Comparison of ENCODE assay signal across 3 cellular contexts in the genomic region with DNA sequence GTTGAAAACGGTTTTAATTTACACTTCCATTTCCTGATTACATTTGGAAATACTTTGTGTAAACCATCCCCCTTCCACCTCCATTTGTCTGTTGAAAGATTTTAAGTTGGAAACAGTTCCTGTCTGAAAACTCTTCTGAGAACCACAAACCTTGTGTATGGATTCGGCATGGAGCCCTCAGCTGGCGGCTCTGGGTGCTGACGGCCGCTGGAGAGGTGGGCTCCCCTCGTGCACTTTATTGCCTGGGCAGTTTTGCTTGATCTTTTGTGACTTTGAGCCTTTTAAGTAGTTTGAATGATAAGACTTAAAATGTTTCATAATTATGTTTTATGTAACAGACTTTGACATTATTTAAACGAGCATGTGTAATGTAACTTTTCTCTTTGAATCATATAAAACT.
A peak's percentile ranks its signal among the peaks of the same experiment; 100 is the strongest.
TF ChIP-seq lines count a peak whose summit lies in the region.

No MANE protein-coding gene starts in this region.

TF ChIP-seq in SK-N-SH, 30 proteins besides CTCF, POLR2A, EP300 and RAD21:
- TF ChIP-seq TEAD4 (IDR thresholded peaks at IDR 0.05; ENCODE audit: borderline replicate concordance, insufficient read depth), result no peak
- TF ChIP-seq MXI1 (IDR thresholded peaks at IDR 0.05; ENCODE audit: low read depth, low read length), result no peak
- TF ChIP-seq NFIC (IDR thresholded peaks at IDR 0.05; ENCODE audit: borderline replicate concordance), result no peak
- TF ChIP-seq CHD2 (IDR thresholded peaks at IDR 0.05; ENCODE audit: low read length, partially characterized antibody), result no peak
- no peak for TF ChIP-seq EZH2phosphoT487 (IDR thresholded peaks at IDR 0.05; ENCODE audit: borderline replicate concordance, low read depth)
- no peak for TF ChIP-seq GATA2 (CRISPR knock-in tag; IDR thresholded peaks at IDR 0.05)
- no peak for TF ChIP-seq GABPA (IDR thresholded peaks at IDR 0.05; ENCODE audit: low read depth)
- no peak for TF ChIP-seq SMC3 (IDR thresholded peaks at IDR 0.05; ENCODE audit: low read depth, low read length)
- TF ChIP-seq TAF1 (IDR thresholded peaks at IDR 0.05; ENCODE audit: borderline replicate concordance, low read depth, low read length), result no peak
- TF ChIP-seq RFX5 (IDR thresholded peaks at IDR 0.05; ENCODE audit: low read length), result no peak

TF ChIP-seq in SK-N-SH treated with all-trans-retinoic acid at 6 μM for 48 hours, 23 proteins besides CTCF, POLR2A, EP300 and RAD21:
- TF ChIP-seq PPARA (CRISPR knock-in tag; IDR thresholded peaks at IDR 0.05; ENCODE audit: borderline replicate concordance) (no peak), ISL1 (CRISPR knock-in tag; IDR thresholded peaks at IDR 0.05) (no peak), ZC3H10 (CRISPR knock-in tag; IDR thresholded peaks at IDR 0.05) (no peak), OSR1 (CRISPR knock-in tag; IDR thresholded peaks at IDR 0.05) (no peak), ESRRG (CRISPR knock-in tag; IDR thresholded peaks at IDR 0.05) (no peak), ZFP3 (CRISPR knock-in tag; IDR thresholded peaks at IDR 0.05) (no peak), ZFP30 (CRISPR knock-in tag; IDR thresholded peaks at IDR 0.05) (no peak), TCF4 (CRISPR knock-in tag; IDR thresholded peaks at IDR 0.05; ENCODE audit: borderline replicate concordance) (no peak), GLIS3 (CRISPR knock-in tag; IDR thresholded peaks at IDR 0.05) (no peak), ARNTL (CRISPR knock-in tag; IDR thresholded peaks at IDR 0.05; ENCODE audit: borderline replicate concordance, low read depth) (no peak), BACH2 (CRISPR knock-in tag; IDR thresholded peaks at IDR 0.05; ENCODE audit: borderline replicate concordance) (no peak)
- TF ChIP-seq, protein P1, sequence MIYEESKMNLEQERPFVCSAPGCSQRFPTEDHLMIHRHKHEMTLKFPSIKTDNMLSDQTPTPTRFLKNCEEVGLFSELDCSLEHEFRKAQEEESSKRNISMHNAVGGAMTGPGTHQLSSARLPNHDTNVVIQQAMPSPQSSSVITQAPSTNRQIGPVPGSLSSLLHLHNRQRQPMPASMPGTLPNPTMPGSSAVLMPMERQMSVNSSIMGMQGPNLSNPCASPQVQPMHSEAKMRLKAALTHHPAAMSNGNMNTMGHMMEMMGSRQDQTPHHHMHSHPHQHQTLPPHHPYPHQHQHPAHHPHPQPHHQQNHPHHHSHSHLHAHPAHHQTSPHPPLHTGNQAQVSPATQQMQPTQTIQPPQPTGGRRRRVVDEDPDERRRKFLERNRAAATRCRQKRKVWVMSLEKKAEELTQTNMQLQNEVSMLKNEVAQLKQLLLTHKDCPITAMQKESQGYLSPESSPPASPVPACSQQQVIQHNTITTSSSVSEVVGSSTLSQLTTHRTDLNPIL (CRISPR knock-in tag; IDR thresholded peaks at IDR 0.05; ENCODE audit: low read depth), result no peak
- TF ChIP-seq, protein P2, sequence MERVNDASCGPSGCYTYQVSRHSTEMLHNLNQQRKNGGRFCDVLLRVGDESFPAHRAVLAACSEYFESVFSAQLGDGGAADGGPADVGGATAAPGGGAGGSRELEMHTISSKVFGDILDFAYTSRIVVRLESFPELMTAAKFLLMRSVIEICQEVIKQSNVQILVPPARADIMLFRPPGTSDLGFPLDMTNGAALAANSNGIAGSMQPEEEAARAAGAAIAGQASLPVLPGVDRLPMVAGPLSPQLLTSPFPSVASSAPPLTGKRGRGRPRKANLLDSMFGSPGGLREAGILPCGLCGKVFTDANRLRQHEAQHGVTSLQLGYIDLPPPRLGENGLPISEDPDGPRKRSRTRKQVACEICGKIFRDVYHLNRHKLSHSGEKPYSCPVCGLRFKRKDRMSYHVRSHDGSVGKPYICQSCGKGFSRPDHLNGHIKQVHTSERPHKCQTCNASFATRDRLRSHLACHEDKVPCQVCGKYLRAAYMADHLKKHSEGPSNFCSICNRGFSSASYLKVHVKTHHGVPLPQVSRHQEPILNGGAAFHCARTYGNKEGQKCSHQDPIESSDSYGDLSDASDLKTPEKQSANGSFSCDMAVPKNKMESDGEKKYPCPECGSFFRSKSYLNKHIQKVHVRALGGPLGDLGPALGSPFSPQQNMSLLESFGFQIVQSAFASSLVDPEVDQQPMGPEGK (CRISPR knock-in tag; IDR thresholded peaks at IDR 0.05; ENCODE audit: borderline replicate concordance), result no peak

TF ChIP-seq in K562, 482 proteins besides CTCF, POLR2A, EP300 and RAD21:
- TF ChIP-seq ZEB2 (IDR thresholded peaks at IDR 0.05) (no peak), HDAC8 (tag; IDR thresholded peaks at IDR 0.05) (no peak)
- TF ChIP-seq, protein P3, sequence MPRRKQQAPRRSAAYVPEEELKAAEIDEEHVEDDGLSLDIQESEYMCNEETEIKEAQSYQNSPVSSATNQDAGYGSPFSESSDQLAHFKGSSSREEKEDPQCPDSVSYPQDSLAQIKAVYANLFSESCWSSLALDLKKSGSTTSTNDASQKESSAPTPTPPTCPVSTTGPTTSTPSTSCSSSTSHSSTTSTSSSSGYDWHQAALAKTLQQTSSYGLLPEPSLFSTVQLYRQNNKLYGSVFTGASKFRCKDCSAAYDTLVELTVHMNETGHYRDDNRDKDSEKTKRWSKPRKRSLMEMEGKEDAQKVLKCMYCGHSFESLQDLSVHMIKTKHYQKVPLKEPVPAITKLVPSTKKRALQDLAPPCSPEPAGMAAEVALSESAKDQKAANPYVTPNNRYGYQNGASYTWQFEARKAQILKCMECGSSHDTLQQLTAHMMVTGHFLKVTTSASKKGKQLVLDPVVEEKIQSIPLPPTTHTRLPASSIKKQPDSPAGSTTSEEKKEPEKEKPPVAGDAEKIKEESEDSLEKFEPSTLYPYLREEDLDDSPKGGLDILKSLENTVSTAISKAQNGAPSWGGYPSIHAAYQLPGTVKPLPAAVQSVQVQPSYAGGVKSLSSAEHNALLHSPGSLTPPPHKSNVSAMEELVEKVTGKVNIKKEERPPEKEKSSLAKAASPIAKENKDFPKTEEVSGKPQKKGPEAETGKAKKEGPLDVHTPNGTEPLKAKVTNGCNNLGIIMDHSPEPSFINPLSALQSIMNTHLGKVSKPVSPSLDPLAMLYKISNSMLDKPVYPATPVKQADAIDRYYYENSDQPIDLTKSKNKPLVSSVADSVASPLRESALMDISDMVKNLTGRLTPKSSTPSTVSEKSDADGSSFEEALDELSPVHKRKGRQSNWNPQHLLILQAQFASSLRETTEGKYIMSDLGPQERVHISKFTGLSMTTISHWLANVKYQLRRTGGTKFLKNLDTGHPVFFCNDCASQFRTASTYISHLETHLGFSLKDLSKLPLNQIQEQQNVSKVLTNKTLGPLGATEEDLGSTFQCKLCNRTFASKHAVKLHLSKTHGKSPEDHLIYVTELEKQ (CRISPR knock-in tag; IDR thresholded peaks at IDR 0.05), result no peak
- TF ChIP-seq, protein P4, sequence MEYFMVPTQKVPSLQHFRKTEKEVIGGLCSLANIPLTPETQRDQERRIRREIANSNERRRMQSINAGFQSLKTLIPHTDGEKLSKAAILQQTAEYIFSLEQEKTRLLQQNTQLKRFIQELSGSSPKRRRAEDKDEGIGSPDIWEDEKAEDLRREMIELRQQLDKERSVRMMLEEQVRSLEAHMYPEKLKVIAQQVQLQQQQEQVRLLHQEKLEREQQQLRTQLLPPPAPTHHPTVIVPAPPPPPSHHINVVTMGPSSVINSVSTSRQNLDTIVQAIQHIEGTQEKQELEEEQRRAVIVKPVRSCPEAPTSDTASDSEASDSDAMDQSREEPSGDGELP (CRISPR knock-in tag; IDR thresholded peaks at IDR 0.05; ENCODE audit: borderline replicate concordance), result no peak
- TF ChIP-seq, protein P5, sequence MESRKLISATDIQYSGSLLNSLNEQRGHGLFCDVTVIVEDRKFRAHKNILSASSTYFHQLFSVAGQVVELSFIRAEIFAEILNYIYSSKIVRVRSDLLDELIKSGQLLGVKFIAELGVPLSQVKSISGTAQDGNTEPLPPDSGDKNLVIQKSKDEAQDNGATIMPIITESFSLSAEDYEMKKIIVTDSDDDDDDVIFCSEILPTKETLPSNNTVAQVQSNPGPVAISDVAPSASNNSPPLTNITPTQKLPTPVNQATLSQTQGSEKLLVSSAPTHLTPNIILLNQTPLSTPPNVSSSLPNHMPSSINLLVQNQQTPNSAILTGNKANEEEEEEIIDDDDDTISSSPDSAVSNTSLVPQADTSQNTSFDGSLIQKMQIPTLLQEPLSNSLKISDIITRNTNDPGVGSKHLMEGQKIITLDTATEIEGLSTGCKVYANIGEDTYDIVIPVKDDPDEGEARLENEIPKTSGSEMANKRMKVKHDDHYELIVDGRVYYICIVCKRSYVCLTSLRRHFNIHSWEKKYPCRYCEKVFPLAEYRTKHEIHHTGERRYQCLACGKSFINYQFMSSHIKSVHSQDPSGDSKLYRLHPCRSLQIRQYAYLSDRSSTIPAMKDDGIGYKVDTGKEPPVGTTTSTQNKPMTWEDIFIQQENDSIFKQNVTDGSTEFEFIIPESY (CRISPR knock-in tag; IDR thresholded peaks at IDR 0.05), result peak; percentile 86
